In genomic region chr10:61942997-61943457, GRCh38 we compare ENCODE assay signal across 8 cellular contexts. TPM values are rescaled to one million over a fixed set of nuclear protein-coding genes. Genes with fewer than 3 reads are reported as not detected.
DNase-seq lines count a peak whose midpoint lies in the region; ATAC-seq and TF ChIP-seq lines count a peak whose summit lies in the region.

No MANE protein-coding gene starts in this region.

- peaks cover 43% of the 10 kb centered on the region for H3K36me3 Mint-ChIP-seq in CD8-positive, alpha-beta T cell

- WGBS in psoas muscle, 3 donors: 74 to 86% (median 83%) methylated on average over 1 of the region's 1 CpG

- ATAC-seq in CD8-positive, alpha-beta T cell: peak; percentile 39
- peak; percentile 30; the same call in 2 of the 3 replicates for ATAC-seq in RWPE2 (ENCODE audit: low read depth)
- ATAC-seq in psoas muscle: peak in 3 of 4 donors; percentile 20 to 51 (median 21)
- ATAC-seq in GM19455 (IDR thresholded peaks at IDR 0.05; ENCODE audit: unreplicated experiment): no peak

- H3K27ac ChIP-seq in CD8-positive, alpha-beta T cell (ENCODE audit: low read depth, low read length): peak overlapping the region; percentile 17
- peak overlapping the region; percentile 90 for H3K27ac ChIP-seq in RWPE2 (ENCODE audit: poor library complexity, severe bottlenecking)
- peak overlapping the region; percentile 64 for H3K27ac ChIP-seq in psoas muscle

- intact Hi-C loops in CD8-positive, alpha-beta T cell (cut with DNase I, micrococcal nuclease): loop anchor here in 1 of 2 experiments (2.0 kb wide), 2 partner anchors 38 to 50 kb away; no protein-coding TSS in a partner anchor
- intact Hi-C loops in psoas muscle (cut with DNase I): no loop called here

- H3K27ac Mint-ChIP-seq in CD8-positive, alpha-beta T cell: peak overlapping the region; percentile 86

- H3K4me3 ChIP-seq in CD8-positive, alpha-beta T cell (ENCODE audit: low read depth, low read length): peak overlapping the region; percentile 2
- peak overlapping the region; percentile 12 for H3K4me3 ChIP-seq in RWPE2 (ENCODE audit: severe bottlenecking)
- no peak overlapping the region for H3K4me3 ChIP-seq in epithelial cell of esophagus (ENCODE audit: low read length)
- peak overlapping the region; percentile 34 for H3K4me3 ChIP-seq in psoas muscle

- no peaks in the 10 kb centered on the region for H3K27me3 ChIP-seq in CD8-positive, alpha-beta T cell (ENCODE audit: insufficient read depth, low read length)
- H3K27me3 ChIP-seq in RWPE2 (ENCODE audit: insufficient read depth, poor library complexity, severe bottlenecking) (no peaks in the 10 kb centered on the region), psoas muscle (ENCODE audit: insufficient read depth in 3 of 3, low read length in 2 of 3) (no peaks in the 10 kb centered on the region)

- H3K9me3 ChIP-seq in CD8-positive, alpha-beta T cell (ENCODE audit: low read length): no peaks in the 10 kb centered on the region
- H3K9me3 ChIP-seq in RWPE2 (ENCODE audit: severe bottlenecking) (no peaks in the 10 kb centered on the region), psoas muscle (no peaks in the 10 kb centered on the region)

- H3K4me3 Mint-ChIP-seq in CD8-positive, alpha-beta T cell: peak overlapping the region; percentile 71

- H3K4me1 Mint-ChIP-seq in CD8-positive, alpha-beta T cell (ENCODE audit: low read depth): peaks cover 65% of the 10 kb centered on the region

- no peaks in the 10 kb centered on the region for H3K9me3 Mint-ChIP-seq in CD8-positive, alpha-beta T cell

- no peak for TF ChIP-seq CTCF in CD8-positive, alpha-beta T cell (IDR thresholded peaks at IDR 0.05)
- TF ChIP-seq CTCF in RWPE2 (IDR thresholded peaks at IDR 0.05; ENCODE audit: poor library complexity, severe bottlenecking) (no peak), epithelial cell of esophagus (IDR thresholded peaks at IDR 0.05; ENCODE audit: insufficient read depth, low read depth, low read length, missing control alignments) (no peak), psoas muscle (IDR thresholded peaks at IDR 0.05) (no peak)

- H3K27me3 Mint-ChIP-seq in CD8-positive, alpha-beta T cell (ENCODE audit: low read depth): no peaks in the 10 kb centered on the region

- CTCF ChIA-PET in CD8-positive, alpha-beta T cell (lab: Charles Lee): interaction anchor here (0.7 to 1.4 kb wide), 4 partner anchors 46 to 159 kb away, joined by 3 to 7 read pairs (median 5); no protein-coding TSS in a partner anchor

- DNase-seq in CD8-positive, alpha-beta T cell: no peak
- DNase-seq in RWPE2 (ENCODE audit: low spot score): no peak
- peak; percentile 43 for DNase-seq in epithelial cell of esophagus (ENCODE audit: low read depth)
- no peak for DNase-seq in psoas muscle
- DNase-seq in NCI-H2081 (lab: John Stamatoyannopoulos, UW): no peak
- DNase-seq in middle frontal gyrus (ENCODE audit: extremely low spot score, low spot score): no peak
- no peak for DNase-seq in NCI-H446 treated with DMSO at 0.1 percent for 48 hours (lab: John Stamatoyannopoulos, UW)

- H3K36me3 ChIP-seq in CD8-positive, alpha-beta T cell (ENCODE audit: insufficient read depth, low read length): no peaks in the 10 kb centered on the region
- H3K36me3 ChIP-seq in RWPE2 (ENCODE audit: low read depth) (peaks cover 18% of the 10 kb centered on the region; the same call in 1 of the 2 replicates), psoas muscle (ENCODE audit: insufficient read depth in 1 of 2, low read depth in 1 of 2) (no peaks in the 10 kb centered on the region)

- POLR2A ChIA-PET in CD8-positive, alpha-beta T cell (lab: Charles Lee): interaction anchor here (0.9 to 1.4 kb wide), 5 partner anchors 39 to 106 kb away, joined by 3 to 7 read pairs (median 4); no protein-coding TSS in a partner anchor

- peaks cover 22% of the 10 kb centered on the region for H3K4me1 ChIP-seq in CD8-positive, alpha-beta T cell (ENCODE audit: insufficient read depth, low read length)
- H3K4me1 ChIP-seq in RWPE2 (ENCODE audit: insufficient read depth, poor library complexity, severe bottlenecking) (peaks cover 52% of the 10 kb centered on the region), psoas muscle (peaks cover 27% of the 10 kb centered on the region)

RNA-seq across cellular contexts. Expression of gene ARID5B, which starts 41.5 kb away (rescaled TPM):
- total RNA-seq in CD8-positive, alpha-beta T cell: 10 to 100 TPM; 17.5 to 18.4 TPM
- total RNA-seq in psoas muscle: 100 to 1,000 TPM in 2 of 4 donors, 10 to 100 TPM in 2; 47.7 to 166 (median 104) TPM
- 10 to 100 TPM in 2 of 3 donors, 1 to 10 TPM in 1; 8.5 to 93.0 (median 75.9) TPM for polyA plus RNA-seq in psoas muscle

Comparison
In these comparisons a context has a peak if more than half of its experiments do, and no peak if none do; other contexts are left out.
1. H3K27ac ChIP-seq: peak in every context shown above with its lines; median percentile 90 in RWPE2; 64 in psoas muscle; 17 in CD8-positive, alpha-beta T cell.